ENCODE assay signal across 1 cellular context in the genomic region with DNA sequence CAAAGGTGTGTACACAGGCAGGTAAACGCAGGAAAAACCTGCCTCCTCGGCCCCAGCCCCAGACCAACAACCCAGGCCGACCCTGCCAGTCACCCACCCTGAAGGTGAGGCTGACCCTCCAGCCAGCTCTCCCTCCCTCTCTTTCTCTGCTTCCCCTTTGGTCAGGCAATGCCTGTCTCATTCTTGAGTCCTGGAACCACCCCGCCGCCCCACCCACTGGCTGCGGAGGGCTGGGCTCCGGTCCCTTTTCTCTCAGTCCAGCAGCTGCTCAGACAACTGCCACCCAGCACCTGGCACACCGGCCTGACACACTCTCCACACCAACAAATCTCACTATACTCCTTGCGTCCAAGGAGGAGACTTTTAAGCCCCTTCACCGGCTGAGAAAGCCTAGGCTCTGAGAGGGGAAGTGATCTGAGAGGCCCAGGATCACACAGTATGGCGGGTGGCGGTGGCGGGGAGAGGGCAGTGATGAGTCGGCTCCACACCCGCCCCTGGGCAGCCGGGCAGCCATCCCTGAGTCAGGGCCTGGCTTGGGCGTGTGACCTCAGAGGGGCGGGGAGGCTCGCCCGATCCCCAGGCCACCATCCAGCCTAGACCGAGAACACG.
TF ChIP-seq lines count a peak whose summit lies in the region.

No MANE protein-coding gene starts in this region.

TF ChIP-seq in GM12878, 131 proteins besides CTCF, POLR2A, EP300 and RAD21:
- TF ChIP-seq, protein P1, sequence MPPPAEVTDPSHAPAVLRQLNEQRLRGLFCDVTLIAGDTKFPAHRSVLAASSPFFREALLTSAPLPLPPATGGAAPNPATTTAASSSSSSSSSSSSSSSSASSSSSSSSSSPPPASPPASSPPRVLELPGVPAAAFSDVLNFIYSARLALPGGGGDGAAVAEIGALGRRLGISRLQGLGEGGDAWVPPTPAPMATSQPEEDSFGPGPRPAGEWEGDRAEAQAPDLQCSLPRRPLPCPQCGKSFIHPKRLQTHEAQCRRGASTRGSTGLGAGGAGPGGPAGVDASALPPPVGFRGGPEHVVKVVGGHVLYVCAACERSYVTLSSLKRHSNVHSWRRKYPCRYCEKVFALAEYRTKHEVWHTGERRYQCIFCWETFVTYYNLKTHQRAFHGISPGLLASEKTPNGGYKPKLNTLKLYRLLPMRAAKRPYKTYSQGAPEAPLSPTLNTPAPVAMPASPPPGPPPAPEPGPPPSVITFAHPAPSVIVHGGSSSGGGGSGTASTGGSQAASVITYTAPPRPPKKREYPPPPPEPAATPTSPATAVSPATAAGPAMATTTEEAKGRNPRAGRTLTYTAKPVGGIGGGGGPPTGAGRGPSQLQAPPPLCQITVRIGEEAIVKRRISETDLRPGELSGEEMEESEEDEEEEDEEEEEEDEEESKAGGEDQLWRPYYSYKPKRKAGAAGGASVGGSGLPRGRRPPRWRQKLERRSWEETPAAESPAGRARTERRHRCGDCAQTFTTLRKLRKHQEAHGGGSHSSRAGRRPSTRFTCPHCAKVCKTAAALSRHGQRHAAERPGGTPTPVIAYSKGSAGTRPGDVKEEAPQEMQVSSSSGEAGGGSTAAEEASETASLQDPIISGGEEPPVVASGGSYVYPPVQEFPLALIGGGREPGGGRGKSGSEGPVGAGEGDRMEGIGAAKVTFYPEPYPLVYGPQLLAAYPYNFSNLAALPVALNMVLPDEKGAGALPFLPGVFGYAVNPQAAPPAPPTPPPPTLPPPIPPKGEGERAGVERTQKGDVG (CRISPR knock-in tag; IDR thresholded peaks at IDR 0.05), result no peak
- peak; percentile 27; the same call in 1 of the 2 replicates for TF ChIP-seq NBN (IDR thresholded peaks at IDR 0.05)
- TF ChIP-seq NFIC (IDR thresholded peaks at IDR 0.05; ENCODE audit: low read depth, low read length), result no peak
- TF ChIP-seq, protein P2, sequence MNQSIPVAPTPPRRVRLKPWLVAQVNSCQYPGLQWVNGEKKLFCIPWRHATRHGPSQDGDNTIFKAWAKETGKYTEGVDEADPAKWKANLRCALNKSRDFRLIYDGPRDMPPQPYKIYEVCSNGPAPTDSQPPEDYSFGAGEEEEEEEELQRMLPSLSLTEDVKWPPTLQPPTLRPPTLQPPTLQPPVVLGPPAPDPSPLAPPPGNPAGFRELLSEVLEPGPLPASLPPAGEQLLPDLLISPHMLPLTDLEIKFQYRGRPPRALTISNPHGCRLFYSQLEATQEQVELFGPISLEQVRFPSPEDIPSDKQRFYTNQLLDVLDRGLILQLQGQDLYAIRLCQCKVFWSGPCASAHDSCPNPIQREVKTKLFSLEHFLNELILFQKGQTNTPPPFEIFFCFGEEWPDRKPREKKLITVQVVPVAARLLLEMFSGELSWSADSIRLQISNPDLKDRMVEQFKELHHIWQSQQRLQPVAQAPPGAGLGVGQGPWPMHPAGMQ (IDR thresholded peaks at IDR 0.05; ENCODE audit: borderline replicate concordance), result no peak
- TF ChIP-seq, protein P3, sequence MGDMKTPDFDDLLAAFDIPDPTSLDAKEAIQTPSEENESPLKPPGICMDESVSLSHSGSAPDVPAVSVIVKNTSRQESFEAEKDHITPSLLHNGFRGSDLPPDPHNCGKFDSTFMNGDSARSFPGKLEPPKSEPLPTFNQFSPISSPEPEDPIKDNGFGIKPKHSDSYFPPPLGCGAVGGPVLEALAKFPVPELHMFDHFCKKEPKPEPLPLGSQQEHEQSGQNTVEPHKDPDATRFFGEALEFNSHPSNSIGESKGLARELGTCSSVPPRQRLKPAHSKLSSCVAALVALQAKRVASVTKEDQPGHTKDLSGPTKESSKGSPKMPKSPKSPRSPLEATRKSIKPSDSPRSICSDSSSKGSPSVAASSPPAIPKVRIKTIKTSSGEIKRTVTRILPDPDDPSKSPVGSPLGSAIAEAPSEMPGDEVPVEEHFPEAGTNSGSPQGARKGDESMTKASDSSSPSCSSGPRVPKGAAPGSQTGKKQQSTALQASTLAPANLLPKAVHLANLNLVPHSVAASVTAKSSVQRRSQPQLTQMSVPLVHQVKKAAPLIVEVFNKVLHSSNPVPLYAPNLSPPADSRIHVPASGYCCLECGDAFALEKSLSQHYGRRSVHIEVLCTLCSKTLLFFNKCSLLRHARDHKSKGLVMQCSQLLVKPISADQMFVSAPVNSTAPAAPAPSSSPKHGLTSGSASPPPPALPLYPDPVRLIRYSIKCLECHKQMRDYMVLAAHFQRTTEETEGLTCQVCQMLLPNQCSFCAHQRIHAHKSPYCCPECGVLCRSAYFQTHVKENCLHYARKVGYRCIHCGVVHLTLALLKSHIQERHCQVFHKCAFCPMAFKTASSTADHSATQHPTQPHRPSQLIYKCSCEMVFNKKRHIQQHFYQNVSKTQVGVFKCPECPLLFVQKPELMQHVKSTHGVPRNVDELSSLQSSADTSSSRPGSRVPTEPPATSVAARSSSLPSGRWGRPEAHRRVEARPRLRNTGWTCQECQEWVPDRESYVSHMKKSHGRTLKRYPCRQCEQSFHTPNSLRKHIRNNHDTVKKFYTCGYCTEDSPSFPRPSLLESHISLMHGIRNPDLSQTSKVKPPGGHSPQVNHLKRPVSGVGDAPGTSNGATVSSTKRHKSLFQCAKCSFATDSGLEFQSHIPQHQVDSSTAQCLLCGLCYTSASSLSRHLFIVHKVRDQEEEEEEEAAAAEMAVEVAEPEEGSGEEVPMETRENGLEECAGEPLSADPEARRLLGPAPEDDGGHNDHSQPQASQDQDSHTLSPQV (IDR thresholded peaks at IDR 0.05), result no peak
- no peak for TF ChIP-seq FOXM1 (IDR thresholded peaks at IDR 0.05; ENCODE audit: low read depth, low read length)
- TF ChIP-seq RAD51 (IDR thresholded peaks at IDR 0.05), result no peak
- TF ChIP-seq, protein P4, sequence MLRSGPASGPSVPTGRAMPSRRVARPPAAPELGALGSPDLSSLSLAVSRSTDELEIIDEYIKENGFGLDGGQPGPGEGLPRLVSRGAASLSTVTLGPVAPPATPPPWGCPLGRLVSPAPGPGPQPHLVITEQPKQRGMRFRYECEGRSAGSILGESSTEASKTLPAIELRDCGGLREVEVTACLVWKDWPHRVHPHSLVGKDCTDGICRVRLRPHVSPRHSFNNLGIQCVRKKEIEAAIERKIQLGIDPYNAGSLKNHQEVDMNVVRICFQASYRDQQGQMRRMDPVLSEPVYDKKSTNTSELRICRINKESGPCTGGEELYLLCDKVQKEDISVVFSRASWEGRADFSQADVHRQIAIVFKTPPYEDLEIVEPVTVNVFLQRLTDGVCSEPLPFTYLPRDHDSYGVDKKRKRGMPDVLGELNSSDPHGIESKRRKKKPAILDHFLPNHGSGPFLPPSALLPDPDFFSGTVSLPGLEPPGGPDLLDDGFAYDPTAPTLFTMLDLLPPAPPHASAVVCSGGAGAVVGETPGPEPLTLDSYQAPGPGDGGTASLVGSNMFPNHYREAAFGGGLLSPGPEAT (IDR thresholded peaks at IDR 0.05; ENCODE audit: low read depth), result no peak; the same call in 1 of the 2 replicates
- TF ChIP-seq BRCA1 (IDR thresholded peaks at IDR 0.05; ENCODE audit: low read depth, low read length), result no peak
- no peak for TF ChIP-seq LARP7 (IDR thresholded peaks at IDR 0.05)
- no peak for TF ChIP-seq MXI1 (IDR thresholded peaks at IDR 0.05; ENCODE audit: low read depth, low read length)
- TF ChIP-seq NR2F1 (conservative IDR thresholded peaks at IDR 0.05), result 0 out of 2 replicates have a peak, but pooled peaks have one; percentile 6
- TF ChIP-seq ATF7 (IDR thresholded peaks at IDR 0.05; ENCODE audit: low read depth), result no peak
- peak; percentile 66; the same call in 1 of the 2 replicates for TF ChIP-seq SMAD5 (IDR thresholded peaks at IDR 0.05; ENCODE audit: low read depth)
- TF ChIP-seq, protein P5, sequence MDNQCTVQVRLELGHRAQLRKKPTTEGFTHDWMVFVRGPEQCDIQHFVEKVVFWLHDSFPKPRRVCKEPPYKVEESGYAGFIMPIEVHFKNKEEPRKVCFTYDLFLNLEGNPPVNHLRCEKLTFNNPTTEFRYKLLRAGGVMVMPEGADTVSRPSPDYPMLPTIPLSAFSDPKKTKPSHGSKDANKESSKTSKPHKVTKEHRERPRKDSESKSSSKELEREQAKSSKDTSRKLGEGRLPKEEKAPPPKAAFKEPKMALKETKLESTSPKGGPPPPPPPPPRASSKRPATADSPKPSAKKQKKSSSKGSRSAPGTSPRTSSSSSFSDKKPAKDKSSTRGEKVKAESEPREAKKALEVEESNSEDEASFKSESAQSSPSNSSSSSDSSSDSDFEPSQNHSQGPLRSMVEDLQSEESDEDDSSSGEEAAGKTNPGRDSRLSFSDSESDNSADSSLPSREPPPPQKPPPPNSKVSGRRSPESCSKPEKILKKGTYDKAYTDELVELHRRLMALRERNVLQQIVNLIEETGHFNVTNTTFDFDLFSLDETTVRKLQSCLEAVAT (IDR thresholded peaks at IDR 0.05), result peak; percentile 47; the same call in 1 of the 2 replicates
- peak; percentile 18; the same call in 1 of the 3 replicates for TF ChIP-seq POU2F2 (IDR thresholded peaks at IDR 0.05; ENCODE audit: borderline replicate concordance, low read depth, low read length)
- no peak for TF ChIP-seq CBX5 (IDR thresholded peaks at IDR 0.05; ENCODE audit: low read depth)
- no peak for TF ChIP-seq YBX1 (IDR thresholded peaks at IDR 0.05)
- TF ChIP-seq POLR2AphosphoS2 (IDR thresholded peaks at IDR 0.05; ENCODE audit: low read depth, low read length), result no peak
- TF ChIP-seq JUND (IDR thresholded peaks at IDR 0.05; ENCODE audit: low read depth, low read length), result no peak
- TF ChIP-seq BCL11A (IDR thresholded peaks at IDR 0.05; ENCODE audit: low read depth, low read length), result no peak
- TF ChIP-seq RB1 (IDR thresholded peaks at IDR 0.05; ENCODE audit: borderline replicate concordance), result no peak
- TF ChIP-seq SIX5 (IDR thresholded peaks at IDR 0.05; ENCODE audit: low read depth, low read length, severe bottlenecking), result no peak
- TF ChIP-seq, protein P6, sequence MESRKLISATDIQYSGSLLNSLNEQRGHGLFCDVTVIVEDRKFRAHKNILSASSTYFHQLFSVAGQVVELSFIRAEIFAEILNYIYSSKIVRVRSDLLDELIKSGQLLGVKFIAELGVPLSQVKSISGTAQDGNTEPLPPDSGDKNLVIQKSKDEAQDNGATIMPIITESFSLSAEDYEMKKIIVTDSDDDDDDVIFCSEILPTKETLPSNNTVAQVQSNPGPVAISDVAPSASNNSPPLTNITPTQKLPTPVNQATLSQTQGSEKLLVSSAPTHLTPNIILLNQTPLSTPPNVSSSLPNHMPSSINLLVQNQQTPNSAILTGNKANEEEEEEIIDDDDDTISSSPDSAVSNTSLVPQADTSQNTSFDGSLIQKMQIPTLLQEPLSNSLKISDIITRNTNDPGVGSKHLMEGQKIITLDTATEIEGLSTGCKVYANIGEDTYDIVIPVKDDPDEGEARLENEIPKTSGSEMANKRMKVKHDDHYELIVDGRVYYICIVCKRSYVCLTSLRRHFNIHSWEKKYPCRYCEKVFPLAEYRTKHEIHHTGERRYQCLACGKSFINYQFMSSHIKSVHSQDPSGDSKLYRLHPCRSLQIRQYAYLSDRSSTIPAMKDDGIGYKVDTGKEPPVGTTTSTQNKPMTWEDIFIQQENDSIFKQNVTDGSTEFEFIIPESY (IDR thresholded peaks at IDR 0.05), result no peak
- TF ChIP-seq FOXK2 (IDR thresholded peaks at IDR 0.05), result no peak
- no peak for TF ChIP-seq SP1 (IDR thresholded peaks at IDR 0.05; ENCODE audit: low read depth, low read length)
- no peak for TF ChIP-seq ZNF622 (IDR thresholded peaks at IDR 0.05)
- TF ChIP-seq BHLHE40 (IDR thresholded peaks at IDR 0.05; ENCODE audit: borderline replicate concordance in 1 of 2, low read depth in 2 of 2, low read length in 1 of 2), result no peak
- peak; percentile 82; the same call in 1 of the 2 replicates for TF ChIP-seq YY1 (IDR thresholded peaks at IDR 0.05; ENCODE audit: low read depth, low read length)
- TF ChIP-seq ZNF274 (IDR thresholded peaks at IDR 0.05; ENCODE audit: insufficient read depth, insufficient read length), result no peak
- TF ChIP-seq KDM1A (IDR thresholded peaks at IDR 0.05; ENCODE audit: borderline replicate concordance), result no peak
- no peak for TF ChIP-seq FOS (IDR thresholded peaks at IDR 0.05; ENCODE audit: borderline replicate concordance, extremely low read depth, insufficient read length)
- TF ChIP-seq CBX3 (IDR thresholded peaks at IDR 0.05; ENCODE audit: borderline replicate concordance, low read depth), result no peak
- TF ChIP-seq TARDBP (IDR thresholded peaks at IDR 0.05; ENCODE audit: borderline replicate concordance), result peak; percentile 28; the same call in 1 of the 2 replicates
- no peak for TF ChIP-seq ASH2L (IDR thresholded peaks at IDR 0.05; ENCODE audit: borderline replicate concordance, low read depth)
- no peak for TF ChIP-seq MEF2B (IDR thresholded peaks at IDR 0.05; ENCODE audit: partially characterized antibody, poor library complexity, severe bottlenecking)
- no peak for TF ChIP-seq RCOR1 (conservative IDR thresholded peaks at IDR 0.05; ENCODE audit: low read depth, low read length)
- TF ChIP-seq ZBED1 (IDR thresholded peaks at IDR 0.05; ENCODE audit: borderline replicate concordance), result no peak
- TF ChIP-seq POLR2AphosphoS5 (IDR thresholded peaks at IDR 0.05; ENCODE audit: low read length), result 0 out of 2 replicates have a peak, but pooled peaks have one; percentile 53
- no peak for TF ChIP-seq PAX8 (IDR thresholded peaks at IDR 0.05)
- 0 out of 2 replicates have a peak, but pooled peaks have one; percentile 43 for TF ChIP-seq TCF12 (IDR thresholded peaks at IDR 0.05; ENCODE audit: low read depth, low read length)
- TF ChIP-seq HDGF (IDR thresholded peaks at IDR 0.05), result 0 out of 2 replicates have a peak, but pooled peaks have one; percentile 48
- no peak for TF ChIP-seq JUNB (IDR thresholded peaks at IDR 0.05)
- 0 out of 2 replicates have a peak, but pooled peaks have one; percentile 27 for TF ChIP-seq SIN3A (IDR thresholded peaks at IDR 0.05; ENCODE audit: low read depth, low read length)
- TF ChIP-seq, protein P7, sequence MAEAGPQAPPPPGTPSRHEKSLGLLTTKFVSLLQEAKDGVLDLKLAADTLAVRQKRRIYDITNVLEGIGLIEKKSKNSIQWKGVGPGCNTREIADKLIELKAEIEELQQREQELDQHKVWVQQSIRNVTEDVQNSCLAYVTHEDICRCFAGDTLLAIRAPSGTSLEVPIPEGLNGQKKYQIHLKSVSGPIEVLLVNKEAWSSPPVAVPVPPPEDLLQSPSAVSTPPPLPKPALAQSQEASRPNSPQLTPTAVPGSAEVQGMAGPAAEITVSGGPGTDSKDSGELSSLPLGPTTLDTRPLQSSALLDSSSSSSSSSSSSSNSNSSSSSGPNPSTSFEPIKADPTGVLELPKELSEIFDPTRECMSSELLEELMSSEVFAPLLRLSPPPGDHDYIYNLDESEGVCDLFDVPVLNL (IDR thresholded peaks at IDR 0.05; ENCODE audit: low read depth, low read length), result no peak
- TF ChIP-seq SPI1 (IDR thresholded peaks at IDR 0.05; ENCODE audit: borderline replicate concordance, insufficient read depth, low read depth, low read length), result peak; percentile 82; the same call in 1 of the 2 replicates
- TF ChIP-seq, protein P8, sequence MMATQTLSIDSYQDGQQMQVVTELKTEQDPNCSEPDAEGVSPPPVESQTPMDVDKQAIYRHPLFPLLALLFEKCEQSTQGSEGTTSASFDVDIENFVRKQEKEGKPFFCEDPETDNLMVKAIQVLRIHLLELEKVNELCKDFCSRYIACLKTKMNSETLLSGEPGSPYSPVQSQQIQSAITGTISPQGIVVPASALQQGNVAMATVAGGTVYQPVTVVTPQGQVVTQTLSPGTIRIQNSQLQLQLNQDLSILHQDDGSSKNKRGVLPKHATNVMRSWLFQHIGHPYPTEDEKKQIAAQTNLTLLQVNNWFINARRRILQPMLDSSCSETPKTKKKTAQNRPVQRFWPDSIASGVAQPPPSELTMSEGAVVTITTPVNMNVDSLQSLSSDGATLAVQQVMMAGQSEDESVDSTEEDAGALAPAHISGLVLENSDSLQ (IDR thresholded peaks at IDR 0.05), result peak; percentile 31; the same call in 1 of the 2 replicates
- TF ChIP-seq EGR1 (IDR thresholded peaks at IDR 0.05; ENCODE audit: borderline replicate concordance in 1 of 2, low read depth in 2 of 2, low read length in 2 of 2), result no peak
